Comparison of ENCODE assay signal across 19 cellular contexts in genomic region chr20:33410081-33410742, GRCh38. TPM values are rescaled to one million over a fixed set of nuclear protein-coding genes. Genes with fewer than 3 reads are reported as not detected.
DNase-seq lines count a peak whose midpoint lies in the region; ATAC-seq and TF ChIP-seq lines count a peak whose summit lies in the region.
"Had no signal": no experiment of that assay in that cellular context is flagged by ENCODE, and none has a peak within 500 bp of the region (broad histone marks: within the 10 kb centered on the region; RNA-seq: fewer than 3 reads in every experiment).

No MANE protein-coding gene starts in this region.

- TF ChIP-seq CTCF in OCI-LY3 (IDR thresholded peaks at IDR 0.05; ENCODE audit: low read depth, low read length) = no peak

- H3K9ac ChIP-seq in BLaER1 treated with 17β-estradiol and CSF1 and Interleukin-3, amounts not matched to agents 10 nM and 100 nM = peak overlapping the region in 6 of 11 experiments; percentile 7 to 68 (median 44); a peak in 6 of 22 replicates
- no peak overlapping the region for H3K9ac ChIP-seq in OCI-LY3 (ENCODE audit: low read length)
- H3K9ac ChIP-seq: SK-N-SH had no signal

- DNase-seq in central memory CD8-positive, alpha-beta T cell (ENCODE audit: low spot score in 2 of 2) = no peak
- DNase-seq in posterior vena cava (ENCODE audit: low spot score) = peak; percentile 57
- DNase-seq in T-helper 1 cell = no peak
- no peak for DNase-seq in MG63
- no peak for DNase-seq in retina
- DNase-seq: CD8-positive, alpha-beta T cell; DMS79; H9; KG1; NCI-H1092; NCI-H146; NCI-H2081; NCI-H510A; SHP77; SK-N-SH had no signal

- intact Hi-C loops in posterior vena cava (cut with DNase I) = loop anchor here in 1 of 2 donors (10.0 kb wide), 1 partner anchor 245 kb away; no protein-coding TSS in a partner anchor

- H3K27me3 ChIP-seq in BLaER1 treated with 17β-estradiol and CSF1 and Interleukin-3, amounts not matched to agents 10 nM and 100 nM = no peaks in the 10 kb centered on the region
- H3K27me3 ChIP-seq in OCI-LY3 (ENCODE audit: low read depth, low read length) = no peaks in the 10 kb centered on the region
- H3K27me3 ChIP-seq in MG63 = no peaks in the 10 kb centered on the region
- H3K27me3 ChIP-seq: Peyer's patch had no signal

- peaks cover 28% of the 10 kb centered on the region for H3K79me2 ChIP-seq in OCI-LY3 (ENCODE audit: low read length)

- H2AFZ ChIP-seq in OCI-LY3 (ENCODE audit: low read depth, low read length) = no peak overlapping the region

- ATAC-seq in central memory CD8-positive, alpha-beta T cell (replicated peaks; ENCODE audit: extremely low read depth, poor library complexity, severe bottlenecking) = no peak
- no peak for ATAC-seq in HG03378 (IDR thresholded peaks at IDR 0.05; ENCODE audit: unreplicated experiment)
- ATAC-seq: CD8-positive, alpha-beta T cell had no signal

- H4K20me1 ChIP-seq in BLaER1 treated with 17β-estradiol and CSF1 and Interleukin-3, amounts not matched to agents 10 nM and 100 nM = no peaks in the 10 kb centered on the region
- no peaks in the 10 kb centered on the region for H4K20me1 ChIP-seq in OCI-LY3 (ENCODE audit: insufficient read depth, low read length)

- peak overlapping the region; percentile 68 to 99 (median 90); a peak in 20 of 22 replicates for H3K4me2 ChIP-seq in BLaER1 treated with 17β-estradiol and CSF1 and Interleukin-3, amounts not matched to agents 10 nM and 100 nM
- peak overlapping the region; percentile 86 for H3K4me2 ChIP-seq in OCI-LY3 (ENCODE audit: low read length)
- H3K4me2 ChIP-seq: SK-N-SH had no signal

- H3K9me3 ChIP-seq in BLaER1 treated with 17β-estradiol and CSF1 and Interleukin-3, amounts not matched to agents 10 nM and 100 nM (replicated peaks in 1 of 11) = peaks cover 0 to 6% (median 3%) of the 10 kb centered on the region in 11 experiments; a peak in 8 of 22 replicates
- peaks cover 7% of the 10 kb centered on the region for H3K9me3 ChIP-seq in OCI-LY3 (ENCODE audit: insufficient read depth, low read length)
- H3K9me3 ChIP-seq in MG63 = no peaks in the 10 kb centered on the region
- H3K9me3 ChIP-seq: Peyer's patch, SK-N-SH had no signal

- no peaks in the 10 kb centered on the region for H3K27me3 Mint-ChIP-seq in central memory CD8-positive, alpha-beta T cell

- peak overlapping the region; percentile 58 for H3K27ac Mint-ChIP-seq in central memory CD8-positive, alpha-beta T cell (ENCODE audit: low read depth)
- H3K27ac Mint-ChIP-seq: CD8-positive, alpha-beta T cell had no signal

- H3K4me1 ChIP-seq in BLaER1 treated with 17β-estradiol and CSF1 and Interleukin-3, amounts not matched to agents 10 nM and 100 nM = peaks cover 41 to 68% (median 61%) of the 10 kb centered on the region in 10 experiments
- H3K4me1 ChIP-seq in OCI-LY3 (ENCODE audit: low read length) = peaks cover 46% of the 10 kb centered on the region

- no peak overlapping the region for H3K4me3 ChIP-seq in BLaER1 treated with 17β-estradiol and CSF1 and Interleukin-3, amounts not matched to agents 10 nM and 100 nM
- H3K4me3 ChIP-seq in OCI-LY3 (ENCODE audit: low read length) = no peak overlapping the region
- H3K4me3 ChIP-seq in MG63 = no peak overlapping the region
- H3K4me3 ChIP-seq: Peyer's patch had no signal

- H3K4me3 Mint-ChIP-seq in central memory CD8-positive, alpha-beta T cell = no peak overlapping the region
- H3K4me3 Mint-ChIP-seq: CD8-positive, alpha-beta T cell; H9 had no signal

- peaks cover 2% of the 10 kb centered on the region for H3K36me3 Mint-ChIP-seq in central memory CD8-positive, alpha-beta T cell (ENCODE audit: insufficient read depth)

- H3K4me1 Mint-ChIP-seq in central memory CD8-positive, alpha-beta T cell = peaks cover 9% of the 10 kb centered on the region

- no peaks in the 10 kb centered on the region for H3K9me3 Mint-ChIP-seq in central memory CD8-positive, alpha-beta T cell
- H3K9me3 Mint-ChIP-seq: CD8-positive, alpha-beta T cell; H9 had no signal

- H3K36me3 ChIP-seq in BLaER1 treated with 17β-estradiol and CSF1 and Interleukin-3, amounts not matched to agents 10 nM and 100 nM = peaks cover 0 to 31% (median 6%) of the 10 kb centered on the region in 11 experiments; a peak in 9 of 22 replicates
- H3K36me3 ChIP-seq in OCI-LY3 (replicated peaks; ENCODE audit: low read depth, low read length) (peaks cover 30% of the 10 kb centered on the region), MG63 (peaks cover 11% of the 10 kb centered on the region)

- peak overlapping the region in 7 of 11 experiments; percentile 63 to 93 (median 90); a peak in 14 of 22 replicates for H3K27ac ChIP-seq in BLaER1 treated with 17β-estradiol and CSF1 and Interleukin-3, amounts not matched to agents 10 nM and 100 nM
- peak overlapping the region; percentile 89; the same call in 1 of the 2 replicates for H3K27ac ChIP-seq in OCI-LY3 (ENCODE audit: low read length)

RNA-seq across cellular contexts. Expression of gene CDK5RAP1, which starts 8.9 kb away (rescaled TPM):
- 10 to 100 TPM; 15.9 to 19.8 TPM for total RNA-seq in posterior vena cava
- 25.2 and 52.2 TPM in 2 replicates for total RNA-seq in MG63 (2014; rRNA removed; shearing (Covaris generic); ENCODE audit: low replicate concordance)

RNA-seq across cellular contexts. Expression of gene SNTA1, which starts 33.4 kb away (rescaled TPM):
- total RNA-seq in posterior vena cava = 10 to 100 TPM; 40.1 to 44.7 TPM
- total RNA-seq in MG63 (2014; rRNA removed; shearing (Covaris generic); ENCODE audit: low replicate concordance) = 14.0 and 15.7 TPM in 2 replicates
